Comparison of ENCODE assay signal across 28 cellular contexts in the genomic region with DNA sequence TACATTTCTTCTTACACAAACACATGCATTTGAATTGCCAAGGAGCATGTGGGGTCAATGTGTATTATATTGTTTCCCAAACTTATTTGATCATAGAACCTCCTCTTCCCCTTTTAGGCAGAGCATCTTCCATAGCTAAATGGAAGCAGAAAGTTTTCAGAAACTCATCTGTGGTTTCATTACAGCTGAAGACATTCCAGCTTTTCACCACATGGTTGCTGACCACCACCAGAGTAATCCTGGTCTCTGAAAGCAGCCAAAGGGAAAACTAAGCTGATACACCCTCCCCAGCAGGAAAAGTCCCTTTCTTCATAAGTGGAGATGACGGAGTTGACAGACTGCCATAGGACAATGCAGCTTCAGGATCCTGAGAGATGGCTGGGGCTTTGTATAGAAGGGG. TPM values are rescaled to one million over a fixed set of nuclear protein-coding genes. Genes with fewer than 3 reads are reported as not detected.
"Had no signal": no experiment of that assay in that cellular context is flagged by ENCODE, and none has a peak within 500 bp of the region (broad histone marks: within the 10 kb centered on the region; RNA-seq: fewer than 3 reads in every experiment).

No MANE protein-coding gene starts in this region.

- FAIRE-seq: islet of Langerhans, small intestine had no signal

- DNase-seq: activated B cell treated with CpG ODN at 0.5 μM for 24 hours; activated effector memory CD4-positive, alpha-beta T cell treated with Interleukin-2 at 50 U/mL for 16 hours; activated naive CD4-positive, alpha-beta T cell treated with anti-CD3 and anti-CD28 coated beads for 36 hours; activated naive CD8-positive, alpha-beta T cell treated with anti-CD3 and anti-CD28 coated beads for 36 hours; activated T-cell treated with anti-CD3 and anti-CD28 coated beads for 4 hours; adrenal gland; cerebellar nuclear complex; effector memory CD8-positive, alpha-beta T cell; erythroblast; foreskin keratinocyte; heart right ventricle; left lung; lower lobe of right lung; mesendoderm; naive B cell; ovary; retina; small intestine; stimulated activated CD4-positive, alpha-beta T cell treated with anti-CD3 and anti-CD28 coated beads, Interleukin-4, amount 100 ng/mL, for 24 hours; substantia nigra; T-helper 1 cell; uterus had no signal

- ATAC-seq: effector memory CD8-positive, alpha-beta T cell; foreskin keratinocyte; heart right ventricle; left lung; lower lobe of right lung; sciatic nerve; stimulated activated effector memory CD8-positive, alpha-beta T cell treated with anti-CD3 and anti-CD28 coated beads, Interleukin-12 subunit alpha, Interleukin-12 subunit beta, amount 100 ng/mL, for 72 hours had no signal

RNA-seq across cellular contexts. Expression of a gene that starts 37.0 kb away (rescaled TPM):
- polyA plus RNA-seq: adrenal gland, cardiac muscle cell, fibroblast of lung, foreskin keratinocyte, heart right ventricle, neural cell had no signal

RNA-seq across cellular contexts. Expression of a gene that starts 52.3 kb away (rescaled TPM):
- polyA plus RNA-seq: neural cell had no signal
